Comparison of ENCODE assay signal across 1 cellular context in the genomic region with DNA sequence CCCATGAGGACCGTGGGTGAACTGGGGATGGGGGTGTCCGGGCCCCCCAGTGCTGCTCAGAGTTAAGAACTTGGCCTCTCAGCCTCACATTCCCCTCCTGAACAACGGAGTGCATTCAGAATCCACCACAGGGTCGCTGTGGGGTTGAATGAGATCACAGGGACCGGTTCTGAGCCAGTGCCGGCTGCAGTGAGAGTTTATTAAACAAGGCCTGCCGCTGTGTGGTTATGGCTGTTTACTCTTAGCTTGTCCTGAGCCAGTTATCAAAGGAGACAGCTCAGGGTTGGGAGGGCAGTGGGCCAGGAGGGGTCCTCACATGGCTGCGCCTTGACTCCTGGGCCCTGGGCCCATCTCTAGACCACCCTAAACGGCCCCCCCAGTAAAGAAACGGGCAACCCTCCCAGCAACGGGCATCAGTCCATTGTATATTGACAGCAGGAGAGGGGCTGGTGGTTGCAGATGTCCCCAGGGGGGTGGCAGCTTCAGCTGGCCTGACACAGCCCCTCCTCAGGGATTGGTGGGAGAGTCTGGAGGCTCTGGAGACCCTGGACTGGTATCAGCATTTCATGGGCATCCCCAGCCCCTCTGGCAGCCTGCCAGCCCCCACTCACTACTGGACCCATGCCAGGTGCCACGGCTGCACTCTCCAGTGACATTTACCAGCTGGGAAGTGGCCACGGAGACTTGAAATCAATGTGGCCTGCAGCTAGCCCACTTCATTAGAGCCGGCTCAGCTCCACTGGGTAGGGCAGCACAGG.
A peak's percentile ranks its signal among the peaks of the same experiment; 100 is the strongest.
TF ChIP-seq lines count a peak whose summit lies in the region.

No MANE protein-coding gene starts in this region.

TF ChIP-seq in HepG2, 621 proteins besides CTCF, POLR2A, EP300 and RAD21 (continued from another document):
- TF ChIP-seq, protein P1, sequence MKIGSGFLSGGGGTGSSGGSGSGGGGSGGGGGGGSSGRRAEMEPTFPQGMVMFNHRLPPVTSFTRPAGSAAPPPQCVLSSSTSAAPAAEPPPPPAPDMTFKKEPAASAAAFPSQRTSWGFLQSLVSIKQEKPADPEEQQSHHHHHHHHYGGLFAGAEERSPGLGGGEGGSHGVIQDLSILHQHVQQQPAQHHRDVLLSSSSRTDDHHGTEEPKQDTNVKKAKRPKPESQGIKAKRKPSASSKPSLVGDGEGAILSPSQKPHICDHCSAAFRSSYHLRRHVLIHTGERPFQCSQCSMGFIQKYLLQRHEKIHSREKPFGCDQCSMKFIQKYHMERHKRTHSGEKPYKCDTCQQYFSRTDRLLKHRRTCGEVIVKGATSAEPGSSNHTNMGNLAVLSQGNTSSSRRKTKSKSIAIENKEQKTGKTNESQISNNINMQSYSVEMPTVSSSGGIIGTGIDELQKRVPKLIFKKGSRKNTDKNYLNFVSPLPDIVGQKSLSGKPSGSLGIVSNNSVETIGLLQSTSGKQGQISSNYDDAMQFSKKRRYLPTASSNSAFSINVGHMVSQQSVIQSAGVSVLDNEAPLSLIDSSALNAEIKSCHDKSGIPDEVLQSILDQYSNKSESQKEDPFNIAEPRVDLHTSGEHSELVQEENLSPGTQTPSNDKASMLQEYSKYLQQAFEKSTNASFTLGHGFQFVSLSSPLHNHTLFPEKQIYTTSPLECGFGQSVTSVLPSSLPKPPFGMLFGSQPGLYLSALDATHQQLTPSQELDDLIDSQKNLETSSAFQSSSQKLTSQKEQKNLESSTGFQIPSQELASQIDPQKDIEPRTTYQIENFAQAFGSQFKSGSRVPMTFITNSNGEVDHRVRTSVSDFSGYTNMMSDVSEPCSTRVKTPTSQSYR (CRISPR knock-in tag; IDR thresholded peaks at IDR 0.05; ENCODE audit: borderline replicate concordance), result peak; percentile 37; the same call in 1 of the 2 replicates
- TF ChIP-seq KDM2A (CRISPR knock-in tag; IDR thresholded peaks at IDR 0.05; ENCODE audit: borderline replicate concordance, low read depth) (peak; percentile 48; the same call in 1 of the 2 replicates), ZFP36L2 (CRISPR knock-in tag; IDR thresholded peaks at IDR 0.05) (no peak), NFKB2 (CRISPR knock-in tag; IDR thresholded peaks at IDR 0.05; ENCODE audit: borderline replicate concordance) (0 out of 2 replicates have a peak, but pooled peaks have one; percentile 5), DPF2 (CRISPR knock-in tag; IDR thresholded peaks at IDR 0.05; ENCODE audit: borderline replicate concordance, low read depth) (no peak), FOSL2 (CRISPR knock-in tag; IDR thresholded peaks at IDR 0.05) (no peak), U2AF1 (optimal IDR thresholded peaks at IDR 0.05; ENCODE audit: low read depth, low read length) (peak; percentile 45), SMARCC2 (IDR thresholded peaks at IDR 0.05) (no peak)
- TF ChIP-seq, protein P2, sequence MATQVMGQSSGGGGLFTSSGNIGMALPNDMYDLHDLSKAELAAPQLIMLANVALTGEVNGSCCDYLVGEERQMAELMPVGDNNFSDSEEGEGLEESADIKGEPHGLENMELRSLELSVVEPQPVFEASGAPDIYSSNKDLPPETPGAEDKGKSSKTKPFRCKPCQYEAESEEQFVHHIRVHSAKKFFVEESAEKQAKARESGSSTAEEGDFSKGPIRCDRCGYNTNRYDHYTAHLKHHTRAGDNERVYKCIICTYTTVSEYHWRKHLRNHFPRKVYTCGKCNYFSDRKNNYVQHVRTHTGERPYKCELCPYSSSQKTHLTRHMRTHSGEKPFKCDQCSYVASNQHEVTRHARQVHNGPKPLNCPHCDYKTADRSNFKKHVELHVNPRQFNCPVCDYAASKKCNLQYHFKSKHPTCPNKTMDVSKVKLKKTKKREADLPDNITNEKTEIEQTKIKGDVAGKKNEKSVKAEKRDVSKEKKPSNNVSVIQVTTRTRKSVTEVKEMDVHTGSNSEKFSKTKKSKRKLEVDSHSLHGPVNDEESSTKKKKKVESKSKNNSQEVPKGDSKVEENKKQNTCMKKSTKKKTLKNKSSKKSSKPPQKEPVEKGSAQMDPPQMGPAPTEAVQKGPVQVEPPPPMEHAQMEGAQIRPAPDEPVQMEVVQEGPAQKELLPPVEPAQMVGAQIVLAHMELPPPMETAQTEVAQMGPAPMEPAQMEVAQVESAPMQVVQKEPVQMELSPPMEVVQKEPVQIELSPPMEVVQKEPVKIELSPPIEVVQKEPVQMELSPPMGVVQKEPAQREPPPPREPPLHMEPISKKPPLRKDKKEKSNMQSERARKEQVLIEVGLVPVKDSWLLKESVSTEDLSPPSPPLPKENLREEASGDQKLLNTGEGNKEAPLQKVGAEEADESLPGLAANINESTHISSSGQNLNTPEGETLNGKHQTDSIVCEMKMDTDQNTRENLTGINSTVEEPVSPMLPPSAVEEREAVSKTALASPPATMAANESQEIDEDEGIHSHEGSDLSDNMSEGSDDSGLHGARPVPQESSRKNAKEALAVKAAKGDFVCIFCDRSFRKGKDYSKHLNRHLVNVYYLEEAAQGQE (IDR thresholded peaks at IDR 0.05; ENCODE audit: borderline replicate concordance in 1 of 2, low read depth in 1 of 2, low read length in 2 of 2), result peak in 1 of 2 experiments; percentile 17; a peak in 1 of 4 replicates
- TF ChIP-seq, protein P3, sequence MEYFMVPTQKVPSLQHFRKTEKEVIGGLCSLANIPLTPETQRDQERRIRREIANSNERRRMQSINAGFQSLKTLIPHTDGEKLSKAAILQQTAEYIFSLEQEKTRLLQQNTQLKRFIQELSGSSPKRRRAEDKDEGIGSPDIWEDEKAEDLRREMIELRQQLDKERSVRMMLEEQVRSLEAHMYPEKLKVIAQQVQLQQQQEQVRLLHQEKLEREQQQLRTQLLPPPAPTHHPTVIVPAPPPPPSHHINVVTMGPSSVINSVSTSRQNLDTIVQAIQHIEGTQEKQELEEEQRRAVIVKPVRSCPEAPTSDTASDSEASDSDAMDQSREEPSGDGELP (IDR thresholded peaks at IDR 0.05; ENCODE audit: borderline replicate concordance, low read depth), result 0 out of 2 replicates have a peak, but pooled peaks have one; percentile 5
- TF ChIP-seq, protein P4, sequence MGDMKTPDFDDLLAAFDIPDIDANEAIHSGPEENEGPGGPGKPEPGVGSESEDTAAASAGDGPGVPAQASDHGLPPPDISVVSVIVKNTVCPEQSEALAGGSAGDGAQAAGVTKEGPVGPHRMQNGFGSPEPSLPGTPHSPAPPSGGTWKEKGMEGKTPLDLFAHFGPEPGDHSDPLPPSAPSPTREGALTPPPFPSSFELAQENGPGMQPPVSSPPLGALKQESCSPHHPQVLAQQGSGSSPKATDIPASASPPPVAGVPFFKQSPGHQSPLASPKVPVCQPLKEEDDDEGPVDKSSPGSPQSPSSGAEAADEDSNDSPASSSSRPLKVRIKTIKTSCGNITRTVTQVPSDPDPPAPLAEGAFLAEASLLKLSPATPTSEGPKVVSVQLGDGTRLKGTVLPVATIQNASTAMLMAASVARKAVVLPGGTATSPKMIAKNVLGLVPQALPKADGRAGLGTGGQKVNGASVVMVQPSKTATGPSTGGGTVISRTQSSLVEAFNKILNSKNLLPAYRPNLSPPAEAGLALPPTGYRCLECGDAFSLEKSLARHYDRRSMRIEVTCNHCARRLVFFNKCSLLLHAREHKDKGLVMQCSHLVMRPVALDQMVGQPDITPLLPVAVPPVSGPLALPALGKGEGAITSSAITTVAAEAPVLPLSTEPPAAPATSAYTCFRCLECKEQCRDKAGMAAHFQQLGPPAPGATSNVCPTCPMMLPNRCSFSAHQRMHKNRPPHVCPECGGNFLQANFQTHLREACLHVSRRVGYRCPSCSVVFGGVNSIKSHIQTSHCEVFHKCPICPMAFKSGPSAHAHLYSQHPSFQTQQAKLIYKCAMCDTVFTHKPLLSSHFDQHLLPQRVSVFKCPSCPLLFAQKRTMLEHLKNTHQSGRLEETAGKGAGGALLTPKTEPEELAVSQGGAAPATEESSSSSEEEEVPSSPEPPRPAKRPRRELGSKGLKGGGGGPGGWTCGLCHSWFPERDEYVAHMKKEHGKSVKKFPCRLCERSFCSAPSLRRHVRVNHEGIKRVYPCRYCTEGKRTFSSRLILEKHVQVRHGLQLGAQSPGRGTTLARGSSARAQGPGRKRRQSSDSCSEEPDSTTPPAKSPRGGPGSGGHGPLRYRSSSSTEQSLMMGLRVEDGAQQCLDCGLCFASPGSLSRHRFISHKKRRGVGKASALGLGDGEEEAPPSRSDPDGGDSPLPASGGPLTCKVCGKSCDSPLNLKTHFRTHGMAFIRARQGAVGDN (CRISPR knock-in tag; IDR thresholded peaks at IDR 0.05), result peak; percentile 19; the same call in 1 of the 2 replicates
TF ChIP-seq in HepG2: peak in this region for 33.
